ENCODE assay signal across 18 cellular contexts in the genomic region with DNA sequence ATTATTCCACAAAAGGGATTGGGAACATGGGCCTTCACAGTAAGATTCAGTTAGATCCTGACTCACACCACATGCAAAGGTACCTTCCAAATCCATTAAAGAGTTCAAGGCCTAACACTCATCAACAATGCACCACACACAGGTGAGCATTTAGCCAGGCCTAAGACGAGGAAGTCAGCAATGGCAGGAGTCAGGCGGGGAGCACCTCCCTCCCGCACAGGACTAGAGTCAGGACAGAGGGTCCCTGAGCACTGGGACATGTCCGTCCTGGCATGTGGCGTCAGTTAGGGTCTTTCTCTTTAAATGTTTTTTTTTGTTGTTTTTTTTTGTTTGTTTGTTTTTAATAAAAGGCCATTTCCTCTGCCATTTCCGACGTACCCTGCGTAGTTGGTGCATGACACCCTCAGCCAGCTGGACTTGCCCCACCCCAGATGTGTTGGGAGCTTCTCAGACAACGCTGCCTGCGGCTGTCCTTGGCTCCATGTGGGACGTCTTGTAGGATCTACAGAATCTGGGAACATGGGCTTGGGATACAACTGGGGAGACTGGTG.
DNase-seq lines count a peak whose midpoint lies in the region; ATAC-seq and TF ChIP-seq lines count a peak whose summit lies in the region.
"Had no signal": no experiment of that assay in that cellular context is flagged by ENCODE, and none has a peak within 500 bp of the region (broad histone marks: within the 10 kb centered on the region; RNA-seq: fewer than 3 reads in every experiment).

No MANE protein-coding gene starts in this region.

- H2BK12ac ChIP-seq in H9 (ENCODE audit: insufficient read length, low read depth, low read length): no peak overlapping the region

- no peak overlapping the region for H4K8ac ChIP-seq in H9 (replicated peaks; ENCODE audit: insufficient read length, low read depth, low read length)

- no peaks in the 10 kb centered on the region for H3K9me3 Mint-ChIP-seq in H9
- H3K9me3 Mint-ChIP-seq in WTC11: no peaks in the 10 kb centered on the region
- no peaks in the 10 kb centered on the region for H3K9me3 Mint-ChIP-seq in type B pancreatic cell
- no peaks in the 10 kb centered on the region for H3K9me3 Mint-ChIP-seq in activated T-cell treated with anti-CD3 and anti-CD28 coated beads, Interleukin-2, amount 50 U/mL, for 72 hours
- H3K9me3 Mint-ChIP-seq: CD8-positive, alpha-beta memory T cell had no signal

- no peaks in the 10 kb centered on the region for H3K79me2 ChIP-seq in H9 (ENCODE audit: insufficient read depth, low read length)

- no peaks in the 10 kb centered on the region for H3K9me3 ChIP-seq in H9 (ENCODE audit: control insufficient read depth, low read depth, low read length)
- H3K9me3 ChIP-seq: HAP-1 had no signal

- no peak overlapping the region for H3K9ac ChIP-seq in H9 (ENCODE audit: extremely low read depth, insufficient read length, low read length)

- H2AK5ac ChIP-seq in H9 (ENCODE audit: insufficient read length, low read length): no peak overlapping the region

- H3K4me1 ChIP-seq in H9 (ENCODE audit: insufficient read depth, low read length): peaks cover 6% of the 10 kb centered on the region; the same call in 1 of the 2 replicates
- H3K4me1 ChIP-seq: HAP-1 had no signal

- H3K23me2 ChIP-seq in H9 (ENCODE audit: insufficient read length, low read depth, low read length, poor library complexity, severe bottlenecking): peaks cover 6% of the 10 kb centered on the region

- TF ChIP-seq CTCF in H9 (conservative IDR thresholded peaks at IDR 0.05): no peak
- no peak for TF ChIP-seq CTCF in WTC11 (IDR thresholded peaks at IDR 0.05)
- TF ChIP-seq CTCF in type B pancreatic cell (conservative IDR thresholded peaks at IDR 0.05): no peak

- peak overlapping the region; percentile 1 for H3K4me2 ChIP-seq in H9 (ENCODE audit: insufficient read depth, insufficient read length, low read length)

- H3K27ac Mint-ChIP-seq in H9 (peak overlapping the region; percentile 96 to 99 (median 96)), WTC11 (peak overlapping the region; percentile 85), type B pancreatic cell (no peak overlapping the region)
- no peak overlapping the region for H3K27ac Mint-ChIP-seq in activated T-cell treated with anti-CD3 and anti-CD28 coated beads, Interleukin-2, amount 50 U/mL, for 72 hours
- H3K27ac Mint-ChIP-seq: CD8-positive, alpha-beta memory T cell had no signal

- DNase-seq in H9 (peak; percentile 59), WTC11 (ENCODE audit: low spot score) (no peak), left lobe of liver (ENCODE audit: low spot score) (peak; percentile 28), type B pancreatic cell (ENCODE audit: extremely low spot score, unreplicated experiment) (peak; percentile 32), DMS153 treated with DMSO at 0.1 percent for 48 hours (lab: John Stamatoyannopoulos, UW; ENCODE audit: unreplicated experiment) (no peak)
- DNase-seq in activated T-cell treated with anti-CD3 and anti-CD28 coated beads, Interleukin-2, amount 50 U/mL, for 72 hours: no peak
- DNase-seq in stimulated activated CD4-positive, alpha-beta T cell treated with anti-CD3 and anti-CD28 coated beads, Interleukin-1b, Interleukin-23, amount 100 ng/mL, for 48 hours: no peak
- DNase-seq: ACHN; C1 segment of cervical spinal cord; CD8-positive, alpha-beta memory T cell; NCI-H1092 treated with DMSO at 0.1 percent for 48 hours; NCI-H146; NCI-H2029 treated with DMSO at 0.1 percent for 48 hours; NCI-H2171 treated with DMSO at 0.1 percent for 48 hours; NCI-H446 treated with DMSO at 0.1 percent for 48 hours had no signal

- H2AFZ ChIP-seq in H9 (ENCODE audit: low read length): no peak overlapping the region

- ATAC-seq in WTC11 (peak; percentile 23), left lobe of liver (no peak)
- ATAC-seq in activated T-cell treated with anti-CD3 and anti-CD28 coated beads, Interleukin-2, amount 50 U/mL, for 72 hours (replicated peaks in 1 of 2): no peak
- ATAC-seq: K562, Panc1 had no signal

- H2BK15ac ChIP-seq in H9 (ENCODE audit: low read depth, low read length): no peak overlapping the region

- H3K56ac ChIP-seq in H9 (ENCODE audit: insufficient read length, low read depth, low read length): no peak overlapping the region

- peak overlapping the region; percentile 10; the same call in 1 of the 2 replicates for H3K14ac ChIP-seq in H9 (ENCODE audit: insufficient read depth, low read length)

- no peaks in the 10 kb centered on the region for H4K20me1 ChIP-seq in H9 (ENCODE audit: control insufficient read depth, insufficient read depth, insufficient read length)

- no peak overlapping the region for H2BK120ac ChIP-seq in H9 (ENCODE audit: low read depth, low read length, poor library complexity, severe bottlenecking)

- H3K4ac ChIP-seq in H9 (ENCODE audit: low read depth, low read length): no peak overlapping the region; the same call in 1 of the 2 replicates

- peak overlapping the region; percentile 38 for H3T11ph ChIP-seq in H9 (ENCODE audit: low read length)

- no peak overlapping the region for H4K91ac ChIP-seq in H9 (ENCODE audit: insufficient read length, low read depth, low read length)

- peak overlapping the region; percentile 4 for H4K5ac ChIP-seq in H9 (ENCODE audit: insufficient read length, low read depth, low read length)

- no CpG with 5 or more reads among the region's 11 CpGs for WGBS in H9 (ENCODE audit: extremely low coverage, insufficient read length, low lambda C conversion rate)

- H2BK20ac ChIP-seq in H9 (ENCODE audit: low read depth, low read length, poor library complexity, severe bottlenecking): no peak overlapping the region

- H2BK5ac ChIP-seq in H9 (ENCODE audit: insufficient read length, low read length): no peak overlapping the region

- peaks cover 50 to 57% of the 10 kb centered on the region in 2 experiments for H3K4me1 Mint-ChIP-seq in H9
- peaks cover 57% of the 10 kb centered on the region for H3K4me1 Mint-ChIP-seq in WTC11
- H3K4me1 Mint-ChIP-seq in type B pancreatic cell (ENCODE audit: unreplicated experiment): peaks cover 8% of the 10 kb centered on the region
- H3K4me1 Mint-ChIP-seq in activated T-cell treated with anti-CD3 and anti-CD28 coated beads, Interleukin-2, amount 50 U/mL, for 72 hours (ENCODE audit: low read depth): no peaks in the 10 kb centered on the region
- H3K4me1 Mint-ChIP-seq: CD8-positive, alpha-beta memory T cell had no signal

- H3K36me3 Mint-ChIP-seq in H9 (ENCODE audit: insufficient read depth in 1 of 3, low read depth in 3 of 3): no peaks in the 10 kb centered on the region
- H3K36me3 Mint-ChIP-seq in WTC11: no peaks in the 10 kb centered on the region; the same call in 1 of the 2 replicates
- no peaks in the 10 kb centered on the region for H3K36me3 Mint-ChIP-seq in type B pancreatic cell
- no peaks in the 10 kb centered on the region for H3K36me3 Mint-ChIP-seq in activated T-cell treated with anti-CD3 and anti-CD28 coated beads, Interleukin-2, amount 50 U/mL, for 72 hours (ENCODE audit: insufficient read depth in 2 of 2)
- H3K36me3 Mint-ChIP-seq: CD8-positive, alpha-beta memory T cell had no signal

- CTCF ChIA-PET in WTC11 (lab: Charles Lee): no interaction called here

- peaks cover 13% of the 10 kb centered on the region for H3K27me3 Mint-ChIP-seq in H9 (ENCODE audit: low read depth)
- H3K27me3 Mint-ChIP-seq in WTC11 (ENCODE audit: low read depth): no peaks in the 10 kb centered on the region; the same call in none of the 2 replicates
- H3K27me3 Mint-ChIP-seq in type B pancreatic cell: peaks cover 30% of the 10 kb centered on the region
- peaks cover 4% of the 10 kb centered on the region for H3K27me3 Mint-ChIP-seq in activated T-cell treated with anti-CD3 and anti-CD28 coated beads, Interleukin-2, amount 50 U/mL, for 72 hours (ENCODE audit: low read depth)

- no peaks in the 10 kb centered on the region for H3K79me1 ChIP-seq in H9 (ENCODE audit: insufficient read depth, low read depth, low read length, poor library complexity, severe bottlenecking)

- H3K18ac ChIP-seq in H9 (ENCODE audit: insufficient read length, low read depth, low read length): peak overlapping the region; percentile 9

- H3K27ac ChIP-seq in H9 (ENCODE audit: insufficient read length, low read depth, low read length): peak overlapping the region; percentile 71

- POLR2A ChIA-PET in WTC11 (lab: Charles Lee): no interaction called here

- no peak overlapping the region for H3K23ac ChIP-seq in H9 (ENCODE audit: insufficient read length, low read depth, low read length)

- H3K4me3 Mint-ChIP-seq in H9 (peak overlapping the region; percentile 33 to 41; a peak in 4 of 5 replicates), WTC11 (peak overlapping the region; percentile 32; the same call in 1 of the 2 replicates), type B pancreatic cell (no peak overlapping the region)
- H3K4me3 Mint-ChIP-seq in activated T-cell treated with anti-CD3 and anti-CD28 coated beads, Interleukin-2, amount 50 U/mL, for 72 hours: no peak overlapping the region
- H3K4me3 Mint-ChIP-seq: CD8-positive, alpha-beta memory T cell had no signal

- no peaks in the 10 kb centered on the region for H3K27me3 ChIP-seq in H9 (ENCODE audit: insufficient read depth, low read length)

TF ChIP-seq in WTC11, 78 proteins besides CTCF, POLR2A, EP300 and RAD21:
- TF ChIP-seq ZNF121 (CRISPR knock-in tag; IDR thresholded peaks at IDR 0.05) (0 out of 2 replicates have a peak, but pooled peaks have one; percentile 40), JAZF1 (CRISPR knock-in tag; IDR thresholded peaks at IDR 0.05) (no peak)
- TF ChIP-seq, protein P1, sequence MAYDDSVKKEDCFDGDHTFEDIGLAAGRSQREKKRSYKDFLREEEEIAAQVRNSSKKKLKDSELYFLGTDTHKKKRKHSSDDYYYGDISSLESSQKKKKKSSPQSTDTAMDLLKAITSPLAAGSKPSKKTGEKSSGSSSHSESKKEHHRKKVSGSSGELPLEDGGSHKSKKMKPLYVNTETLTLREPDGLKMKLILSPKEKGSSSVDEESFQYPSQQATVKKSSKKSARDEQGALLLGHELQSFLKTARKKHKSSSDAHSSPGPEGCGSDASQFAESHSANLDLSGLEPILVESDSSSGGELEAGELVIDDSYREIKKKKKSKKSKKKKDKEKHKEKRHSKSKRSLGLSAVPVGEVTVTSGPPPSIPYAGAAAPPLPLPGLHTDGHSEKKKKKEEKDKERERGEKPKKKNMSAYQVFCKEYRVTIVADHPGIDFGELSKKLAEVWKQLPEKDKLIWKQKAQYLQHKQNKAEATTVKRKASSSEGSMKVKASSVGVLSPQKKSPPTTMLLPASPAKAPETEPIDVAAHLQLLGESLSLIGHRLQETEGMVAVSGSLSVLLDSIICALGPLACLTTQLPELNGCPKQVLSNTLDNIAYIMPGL (CRISPR knock-in tag; IDR thresholded peaks at IDR 0.05): no peak
- TF ChIP-seq, protein P2, sequence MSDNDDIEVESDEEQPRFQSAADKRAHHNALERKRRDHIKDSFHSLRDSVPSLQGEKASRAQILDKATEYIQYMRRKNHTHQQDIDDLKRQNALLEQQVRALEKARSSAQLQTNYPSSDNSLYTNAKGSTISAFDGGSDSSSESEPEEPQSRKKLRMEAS (CRISPR knock-in tag; IDR thresholded peaks at IDR 0.05): peak; percentile 47; the same call in 1 of the 2 replicates

Comparison
In these comparisons a context has a peak if more than half of its experiments do, and no peak if none do; other contexts are left out.
1. DNase-seq: peak in H9 (single experiment), left lobe of liver (single experiment) and type B pancreatic cell (single experiment); none in WTC11 (single experiment), activated T-cell treated with anti-CD3 and anti-CD28 coated beads, Interleukin-2, amount 50 U/mL, for 72 hours (0 of 2), DMS153 treated with DMSO at 0.1 percent for 48 hours (single experiment) and stimulated activated CD4-positive, alpha-beta T cell treated with anti-CD3 and anti-CD28 coated beads, Interleukin-1b, Interleukin-23, amount 100 ng/mL, for 48 hours (single experiment).
2. H3K27ac Mint-ChIP-seq: peak in H9 (3 of 3) and WTC11 (single experiment); none in type B pancreatic cell (single experiment) and activated T-cell treated with anti-CD3 and anti-CD28 coated beads, Interleukin-2, amount 50 U/mL, for 72 hours (single experiment).
3. H3K4me3 Mint-ChIP-seq: peak in H9 (2 of 2) and WTC11 (single experiment); none in type B pancreatic cell (single experiment) and activated T-cell treated with anti-CD3 and anti-CD28 coated beads, Interleukin-2, amount 50 U/mL, for 72 hours (0 of 2).